ENCODE assay signal across 8 cellular contexts in the genomic region with DNA sequence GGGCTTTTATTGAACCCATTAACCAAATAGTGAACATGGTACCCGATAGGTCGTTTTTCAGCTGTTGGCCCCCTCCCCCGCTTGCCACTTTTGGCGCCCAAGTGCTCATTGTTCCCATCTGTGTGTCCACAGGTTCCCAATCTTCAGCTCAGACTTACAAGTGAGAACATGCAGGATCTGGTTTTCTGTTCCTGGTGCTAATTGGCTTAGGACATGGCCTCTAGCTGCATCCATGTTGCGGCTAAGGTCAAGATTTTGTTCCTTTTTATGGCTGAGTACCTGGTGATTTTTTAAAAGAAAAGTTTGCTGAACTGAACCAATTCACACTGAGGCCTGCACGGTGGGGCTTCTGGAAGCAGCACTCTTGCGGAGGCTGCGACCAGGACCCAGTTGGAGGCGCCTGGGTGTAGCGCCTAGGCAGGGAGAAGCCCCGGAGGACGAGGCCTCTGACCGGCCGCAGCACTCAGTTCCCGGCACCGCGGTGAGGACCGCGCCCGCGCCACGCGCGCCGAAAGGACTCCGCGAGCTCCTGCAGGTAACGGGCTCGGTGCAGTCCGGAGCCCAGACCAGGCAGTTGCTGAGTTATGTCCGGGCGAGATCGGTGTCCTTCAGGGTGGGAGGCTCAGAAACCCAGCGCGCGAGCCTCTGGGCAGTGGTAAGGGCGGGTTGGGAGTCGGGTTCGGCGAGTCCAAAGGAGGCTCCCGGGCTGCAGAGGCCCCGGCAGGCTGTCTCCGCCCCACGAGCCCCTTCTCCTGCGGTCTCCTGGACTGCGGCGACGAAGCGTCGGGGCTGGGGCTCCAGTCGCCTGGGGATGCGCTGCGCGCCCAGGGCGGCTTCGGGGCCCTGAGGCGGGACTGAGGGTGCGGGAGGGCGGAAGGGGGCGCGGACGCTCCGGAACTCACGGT. TPM values are rescaled to one million over a fixed set of nuclear protein-coding genes. Genes with fewer than 3 reads are reported as not detected.
A peak's percentile ranks its signal among the peaks of the same experiment; 100 is the strongest.
DNase-seq lines count a peak whose midpoint lies in the region; ATAC-seq and TF ChIP-seq lines count a peak whose summit lies in the region.

No MANE protein-coding gene starts in this region.

- H3K4me1 ChIP-seq in breast epithelium, result peaks cover 0 to 4% of the 10 kb centered on the region in 2 donors
- peaks cover 16% of the 10 kb centered on the region for H3K4me1 ChIP-seq in MM.1S (ENCODE audit: low read length)

- ATAC-seq in GM21786 (IDR thresholded peaks at IDR 0.05; ENCODE audit: unreplicated experiment), result no peak

- intact Hi-C loops in breast epithelium (cut with DNase I; ENCODE audit: low total_unique reads) (no loop called here), MCF 10A (cut with micrococcal nuclease) (no loop called here)

- H3K4me3 Mint-ChIP-seq in MCF 10A (ENCODE audit: unreplicated experiment), result no peak overlapping the region

- H3K27ac ChIP-seq in breast epithelium (no peak overlapping the region), skin epidermis (no peak overlapping the region), MM.1S (ENCODE audit: low read length) (no peak overlapping the region)

- no peak for TF ChIP-seq CTCF in breast epithelium (IDR thresholded peaks at IDR 0.05)
- no peak for TF ChIP-seq CTCF in MCF 10A (IDR thresholded peaks at IDR 0.05; ENCODE audit: unreplicated experiment)
- TF ChIP-seq CTCF in MM.1S (IDR thresholded peaks at IDR 0.05; ENCODE audit: low read length), result no peak

- no peaks in the 10 kb centered on the region for H3K79me2 ChIP-seq in MM.1S (ENCODE audit: low read length)

- no peak overlapping the region for H3K9ac ChIP-seq in MM.1S (ENCODE audit: low read length)

- TF ChIP-seq POLR2A in breast epithelium (IDR thresholded peaks at IDR 0.05), result no peak

- H3K36me3 ChIP-seq in breast epithelium, result no peaks in the 10 kb centered on the region
- no peaks in the 10 kb centered on the region for H3K36me3 ChIP-seq in MM.1S (replicated peaks; ENCODE audit: insufficient read depth, low read length)

- no peaks in the 10 kb centered on the region for H3K4me1 Mint-ChIP-seq in MCF 10A (ENCODE audit: insufficient read depth, unreplicated experiment)

- H3K4me3 ChIP-seq in breast epithelium, result peak overlapping the region; percentile 44 to 75 (median 62)
- H3K4me3 ChIP-seq in skin epidermis, result peak overlapping the region; percentile 30 to 54 (median 39)
- H3K4me3 ChIP-seq in MM.1S (ENCODE audit: low read length), result no peak overlapping the region

- no peaks in the 10 kb centered on the region for H3K9me2 ChIP-seq in MM.1S (replicated peaks; ENCODE audit: insufficient read depth, low read length)

- CTCF ChIA-PET in MCF 10A (lab: Yijun Ruan, JAX), result no interaction called here

- H3K4me2 ChIP-seq in MM.1S (ENCODE audit: low read depth, low read length), result no peak overlapping the region

- POLR2A ChIA-PET in MCF 10A (lab: Yijun Ruan, JAX), result interaction anchor here (1.0 to 1.8 kb wide), 2 partner anchors 15 to 16 kb away, joined by 5 read pairs; a partner anchor contains a TSS

- H3K27me3 ChIP-seq in breast epithelium (peaks cover 0 to 4% of the 10 kb centered on the region in 2 donors), MM.1S (replicated peaks; ENCODE audit: insufficient read depth, low read length) (no peaks in the 10 kb centered on the region)

- no peaks in the 10 kb centered on the region for H4K20me1 ChIP-seq in MM.1S (ENCODE audit: insufficient read depth, low read length)

- H3F3A ChIP-seq in MM.1S (ENCODE audit: insufficient read depth, low read length), result peaks cover 14% of the 10 kb centered on the region

- no peaks in the 10 kb centered on the region for H3K36me3 Mint-ChIP-seq in MCF 10A (ENCODE audit: insufficient read depth, unreplicated experiment)

- no peak overlapping the region for H2AFZ ChIP-seq in MM.1S (ENCODE audit: low read length)

- H3K27ac Mint-ChIP-seq in MCF 10A (ENCODE audit: low read depth, unreplicated experiment), result no peak overlapping the region

- no peaks in the 10 kb centered on the region for H3K9me3 Mint-ChIP-seq in MCF 10A (ENCODE audit: unreplicated experiment)

- no peaks in the 10 kb centered on the region for H3K27me3 Mint-ChIP-seq in MCF 10A (ENCODE audit: insufficient read depth, unreplicated experiment)

- DNase-seq in breast epithelium (ENCODE audit: low spot score in 2 of 2) (no peak), MCF 10A (ENCODE audit: unreplicated experiment) (no peak), astrocyte of the hippocampus (ENCODE audit: low read depth, low spot score) (peak; percentile 65), iPS-NIHi11 (ENCODE audit: low spot score) (peak; percentile 67), MM.1S (no peak), LoVo (ENCODE audit: low spot score) (no peak)

- BruUV-seq in MCF 10A (replicated peaks; lab: Mats Ljungman, UMichigan), result no TSS peak

- H3K9me3 ChIP-seq in breast epithelium, result no peaks in the 10 kb centered on the region
- H3K9me3 ChIP-seq in MM.1S (replicated peaks; ENCODE audit: insufficient read depth, low read length), result no peaks in the 10 kb centered on the region

RNA-seq across cellular contexts. Expression of a gene that starts 15.8 kb away (rescaled TPM):
- total RNA-seq in breast epithelium, result 10 to 100 TPM; 15.2 to 21.4 (median 19.3) TPM
- 18.8 and 18.9 TPM in 2 replicates for total RNA-seq in MCF 10A (2022)

Comparison
In these comparisons a context has a peak if more than half of its experiments do, and no peak if none do; other contexts are left out.
1. DNase-seq: peak in astrocyte of the hippocampus (single experiment) and iPS-NIHi11 (single experiment); none in breast epithelium (0 of 2), MCF 10A (single experiment), MM.1S (single experiment) and LoVo (single experiment).